ENCODE assay signal across 1 cellular context in genomic region chr6:152727507-152727906, GRCh38.
TF ChIP-seq lines count a peak whose summit lies in the region.

No MANE protein-coding gene starts in this region.

TF ChIP-seq in HepG2, 621 proteins besides CTCF, POLR2A, EP300 and RAD21 (continued from another document):
- TF ChIP-seq SMC3 (IDR thresholded peaks at IDR 0.05; ENCODE audit: low read length) (peak; percentile 29; the same call in 1 of the 2 replicates), STAG1 (CRISPR knock-in tag; IDR thresholded peaks at IDR 0.05) (peak; percentile 34; the same call in 1 of the 2 replicates), FOXK2 (IDR thresholded peaks at IDR 0.05) (no peak), ZNF550 (CRISPR knock-in tag; IDR thresholded peaks at IDR 0.05; ENCODE audit: borderline replicate concordance) (no peak)
